In genomic region chr3:131402391-131403039, GRCh38 we compare ENCODE assay signal across 1 cellular context.
TF ChIP-seq lines count a peak whose summit lies in the region.

No MANE protein-coding gene starts in this region.

TF ChIP-seq in HepG2, 621 proteins besides CTCF, POLR2A, EP300 and RAD21:
- TF ChIP-seq ZNF761 (CRISPR knock-in tag; conservative IDR thresholded peaks at IDR 0.05) (no peak), RFX1 (IDR thresholded peaks at IDR 0.05) (no peak), DDIT3 (CRISPR knock-in tag; IDR thresholded peaks at IDR 0.05) (no peak), CENPX (CRISPR knock-in tag; IDR thresholded peaks at IDR 0.05) (no peak), SATB2 (CRISPR knock-in tag; IDR thresholded peaks at IDR 0.05) (no peak), ZNF782 (CRISPR knock-in tag; IDR thresholded peaks at IDR 0.05; ENCODE audit: borderline replicate concordance) (no peak), ZSCAN20 (CRISPR knock-in tag; IDR thresholded peaks at IDR 0.05; ENCODE audit: borderline replicate concordance) (no peak), REXO4 (CRISPR knock-in tag; IDR thresholded peaks at IDR 0.05; ENCODE audit: borderline replicate concordance) (no peak), RELA (CRISPR knock-in tag; IDR thresholded peaks at IDR 0.05) (no peak), ZNF678 (CRISPR knock-in tag; IDR thresholded peaks at IDR 0.05) (no peak), THAP7 (CRISPR knock-in tag; IDR thresholded peaks at IDR 0.05) (no peak), ZNF512 (CRISPR knock-in tag; IDR thresholded peaks at IDR 0.05) (no peak), ZSCAN9 (CRISPR knock-in tag; IDR thresholded peaks at IDR 0.05; ENCODE audit: borderline replicate concordance) (no peak), ZBTB37 (CRISPR knock-in tag; IDR thresholded peaks at IDR 0.05) (no peak), SNAI1 (CRISPR knock-in tag; IDR thresholded peaks at IDR 0.05; ENCODE audit: borderline replicate concordance) (no peak), ATAD3A (CRISPR knock-in tag; IDR thresholded peaks at IDR 0.05) (no peak)
